In genomic region chr6:63644668-63645326, GRCh38 we compare ENCODE assay signal across 13 cellular contexts. TPM values are rescaled to one million over a fixed set of nuclear protein-coding genes. Genes with fewer than 3 reads are reported as not detected.
A peak's percentile ranks its signal among the peaks of the same experiment; 100 is the strongest.
DNase-seq lines count a peak whose midpoint lies in the region; ATAC-seq, FAIRE-seq and TF ChIP-seq lines count a peak whose summit lies in the region.
"Had no signal": no experiment of that assay in that cellular context is flagged by ENCODE, and none has a peak within 500 bp of the region (broad histone marks: within the 10 kb centered on the region; RNA-seq: fewer than 3 reads in every experiment).

No MANE protein-coding gene starts in this region.

- TF ChIP-seq RAD21 in K562 (CRISPR knock-in tag; conservative IDR thresholded peaks at IDR 0.05 in 1 of 2, IDR thresholded peaks at IDR 0.05 in 1 of 2) (no peak), HepG2 (CRISPR knock-in tag; IDR thresholded peaks at IDR 0.05) (no peak)

- H3K9me3 ChIP-seq in K562 (replicated peaks; ENCODE audit: control insufficient read depth, insufficient read depth, low read depth, low read length): no peaks in the 10 kb centered on the region
- no peaks in the 10 kb centered on the region for H3K9me3 ChIP-seq in HepG2 (ENCODE audit: low read length)
- H3K9me3 ChIP-seq: neutrophil, thoracic aorta had no signal

- H3K9ac ChIP-seq in K562 (ENCODE audit: insufficient read depth in 1 of 2, low read depth in 2 of 2, low read length in 2 of 2): no peak overlapping the region
- no peak overlapping the region for H3K9ac ChIP-seq in HepG2 (ENCODE audit: insufficient read depth, low read depth, low read length)

- H3K27me3 ChIP-seq in K562 (ENCODE audit: control insufficient read depth in 2 of 2, insufficient read depth in 2 of 2, low read length in 2 of 2) (no peaks in the 10 kb centered on the region), HepG2 (ENCODE audit: control insufficient read depth in 1 of 2, insufficient read depth in 2 of 2, low read length in 2 of 2) (no peaks in the 10 kb centered on the region)
- H3K27me3 ChIP-seq: neutrophil had no signal

- BruUV-seq in K562 (replicated peaks; lab: Mats Ljungman, UMichigan) (no TSS peak), HepG2 (replicated peaks; lab: Mats Ljungman, UMichigan) (no TSS peak)

- no peaks in the 10 kb centered on the region for H3K9me1 ChIP-seq in K562 (ENCODE audit: control insufficient read depth, insufficient read depth, low read length)

- TF ChIP-seq CTCF in K562 (IDR thresholded peaks at IDR 0.05 in 2 of 3, conservative IDR thresholded peaks at IDR 0.05 in 1 of 3; ENCODE audit: insufficient read depth in 2 of 3, low read depth in 1 of 3, low read length in 3 of 3): no peak
- TF ChIP-seq CTCF in HepG2 (CRISPR knock-in tag; IDR thresholded peaks at IDR 0.05): no peak

- 83% methylated on average over 9 of the region's 11 CpGs for WGBS in K562 (ENCODE audit: insufficient coverage, low coverage, missing lambda C conversion rate)
- WGBS in HepG2 (ENCODE audit: low lambda C conversion rate): 96% methylated on average over 11 of the region's 11 CpGs

- POLR2A ChIA-PET in K562 (lab: Yijun Ruan, JAX) (interaction anchor here (1.3 to 2.3 kb wide), 2 partner anchors 9 to 11 kb away, joined by 3 to 13 read pairs; partner anchors contain the start of gene PHF3), HepG2 (lab: Yijun Ruan, JAX) (interaction anchor here (1.1 kb wide), 1 partner anchor 9 kb away, joined by 5 read pairs; the partner anchor contains the start of gene PHF3)

- H3K4me3 ChIP-seq in K562: no peak overlapping the region
- H3K4me3 ChIP-seq in HepG2 (replicated peaks in 1 of 3; ENCODE audit: insufficient read depth in 1 of 3, low read depth in 2 of 3, low read length in 3 of 3): no peak overlapping the region
- H3K4me3 ChIP-seq: thoracic aorta had no signal

- ATAC-seq in K562 (peak; percentile 11; the same call in 2 of the 3 replicates), HepG2 (peak; percentile 41; the same call in 2 of the 3 replicates)

- no peak for TF ChIP-seq POLR2A in K562 (conservative IDR thresholded peaks at IDR 0.05)
- TF ChIP-seq POLR2A in HepG2 (IDR thresholded peaks at IDR 0.05; ENCODE audit: insufficient read depth in 1 of 2, low read depth in 2 of 2, low read length in 2 of 2): no peak

- H3K4me1 ChIP-seq in K562 (replicated peaks in 1 of 2; ENCODE audit: control insufficient read depth in 2 of 2, insufficient read depth in 2 of 2, low read length in 2 of 2) (peaks cover 0 to 8% of the 10 kb centered on the region in 2 experiments; a peak in 2 of 5 replicates), HepG2 (ENCODE audit: insufficient read depth, low read length) (peaks cover 64% of the 10 kb centered on the region)

- no peak for FAIRE-seq in K562 (lab: Jason Lieb, UNC)
- no peak for FAIRE-seq in HepG2 (lab: Jason Lieb, UNC)
- FAIRE-seq: GM19239 had no signal

- CTCF ChIA-PET in K562 (lab: Yijun Ruan, JAX; ENCODE audit: low intra/inter-chr PET ratio) (no interaction called here), HepG2 (lab: Yijun Ruan, JAX; ENCODE audit: low intra/inter-chr PET ratio, low total read pairs) (no interaction called here)

- TF ChIP-seq EP300 in K562 (IDR thresholded peaks at IDR 0.05; ENCODE audit: low read length): no peak
- no peak for TF ChIP-seq EP300 in HepG2 (IDR thresholded peaks at IDR 0.05; ENCODE audit: low read depth in 2 of 2, low read length in 2 of 2)
- no peak for TF ChIP-seq EP300 in HepG2 (CRISPR knock-in tag; IDR thresholded peaks at IDR 0.05; ENCODE audit: borderline replicate concordance)

- H3K36me3 ChIP-seq in K562 (ENCODE audit: control insufficient read depth, insufficient read depth, low read length) (peaks cover 33% of the 10 kb centered on the region), HepG2 (replicated peaks in 1 of 2; ENCODE audit: control insufficient read depth in 1 of 2, insufficient read depth in 2 of 2, low read length in 2 of 2) (peaks cover 4 to 19% of the 10 kb centered on the region in 2 experiments)
- H3K36me3 ChIP-seq: neutrophil, thoracic aorta had no signal

- intact Hi-C loops in K562 (cut with micrococcal nuclease): no loop called here
- intact Hi-C loops in HepG2 (cut with micrococcal nuclease; ENCODE audit: unreplicated experiment): no loop called here

- no peak overlapping the region for H3K27ac ChIP-seq in K562 (ENCODE audit: extremely low read depth, low read depth, low read length)
- no peak overlapping the region for H3K27ac ChIP-seq in HepG2 (ENCODE audit: extremely low read length, insufficient read depth, low read length)
- H3K27ac ChIP-seq: thoracic aorta had no signal

- H3K79me2 ChIP-seq in K562 (ENCODE audit: control insufficient read depth, insufficient read depth, low read length) (peaks cover 99% of the 10 kb centered on the region), HepG2 (ENCODE audit: insufficient read depth, low read length) (peaks cover 100% of the 10 kb centered on the region)

- H4K20me1 ChIP-seq in K562 (replicated peaks; ENCODE audit: control insufficient read depth, insufficient read depth, low read length): peaks cover 7% of the 10 kb centered on the region
- peaks cover 88% of the 10 kb centered on the region for H4K20me1 ChIP-seq in HepG2 (ENCODE audit: insufficient read depth, low read length)

- H3K4me2 ChIP-seq in K562 (ENCODE audit: insufficient read depth, low read length) (no peak overlapping the region), HepG2 (ENCODE audit: low read depth, low read length) (no peak overlapping the region)

- peak; percentile 27 for DNase-seq in A172 (ENCODE audit: low spot score)
- DNase-seq in HK-2 (ENCODE audit: unreplicated experiment): peak; percentile 35
- DNase-seq in K562 (ENCODE audit: extremely low read depth in 1 of 4, low spot score in 3 of 4): no peak
- no peak for DNase-seq in HepG2 (ENCODE audit: low spot score)
- no peak for DNase-seq in GM19238 (ENCODE audit: insufficient read length, low spot score)
- DNase-seq in activated CD8-positive, alpha-beta memory T cell treated with anti-CD3 and anti-CD28 coated beads, Interleukin-2, amount 50 U/mL, for 4 hours: no peak
- DNase-seq in activated CD8-positive, alpha-beta memory T cell treated with anti-CD3 and anti-CD28 coated beads for 24 hours: no peak
- no peak for DNase-seq in MV-4-11 (lab: John Stamatoyannopoulos, UW)
- DNase-seq: SIG-M5; stimulated activated CD4-positive, alpha-beta T cell treated with anti-CD3 and anti-CD28 coated beads, Interleukin-4, amount 100 ng/mL, for 24 hours had no signal

- in situ Hi-C loops in K562 (cut with MboI) (no loop called here), HepG2 (cut with HindIII; ENCODE audit: extremely low pct_ligation_motif_present, low pct_unique_long_range_greater_than_20kb) (no loop called here)

- H2AFZ ChIP-seq in K562 (ENCODE audit: low read depth, low read length) (no peak overlapping the region), HepG2 (ENCODE audit: low read length) (no peak overlapping the region)

TF ChIP-seq in K562, 482 proteins besides CTCF, POLR2A, EP300 and RAD21 (continues in another document):
- no peak for TF ChIP-seq ARHGAP35 (IDR thresholded peaks at IDR 0.05; ENCODE audit: partially characterized antibody)

TF ChIP-seq in HepG2, 621 proteins besides CTCF, POLR2A, EP300 and RAD21 (continues in another document):
- TF ChIP-seq MLLT10 (CRISPR knock-in tag; IDR thresholded peaks at IDR 0.05): no peak

RNA-seq across cellular contexts. Expression of gene PHF3, which starts 9.2 kb away (rescaled TPM):
- total RNA-seq in A172 (2014; rRNA removed; shearing (Covaris generic)): 33.0 and 41.9 TPM in 2 replicates
- 21.5 and 99.1 TPM in 2 replicates for total RNA-seq in K562 (2011; cell fraction: chromatin; rRNA removed; ENCODE audit: low replicate concordance)
- 30.0 and 37.5 TPM in 2 replicates for total RNA-seq in K562 (2011; cell fraction: nucleolus; rRNA removed)
- 61.8 and 108 TPM in 2 replicates for total RNA-seq in K562 (2011; cell fraction: nucleoplasm; rRNA removed)
- total RNA-seq in K562 (2014; rRNA removed) (37.4 and 44.0 TPM in 2 replicates), K562 (2014; rRNA removed; fragmentation: Illumina TruSeq; extraction: Trizol) (49.3 and 58.9 TPM in 2 replicates), K562 (2015; rRNA removed; fragmentation: Illumina TruSeq; extraction: Trizol) (49.8 and 51.2 TPM in 2 replicates), K562 (2021) (32.8 and 35.6 TPM in 2 replicates), HepG2 (2016; rRNA removed; fragmentation: Illumina TruSeq; extraction: Trizol) (70.4 and 96.2 TPM in 2 replicates)
- polyA plus RNA-seq in K562 (2011; rRNA removed) (21.8 and 28.5 TPM in 2 replicates), K562 (2014; fragmentation: Illumina TruSeq; extraction: Trizol) (27.1 and 30.9 TPM in 2 replicates), K562 (2014; fragmentation: Nextera tagmentation; extraction: Ambion mirVana) (1 to 10 TPM; 8.1 to 8.6 TPM), K562 (2014; rRNA removed) (16.7 and 21.6 TPM in 2 replicates), HepG2 (2011; rRNA removed) (14.9 and 19.8 TPM in 2 replicates)
- 5.0 and 8.2 TPM in 2 replicates for polyA plus RNA-seq in K562 (2011; cell fraction: cytosol; rRNA removed)
- 23.1 and 24.4 TPM in 2 replicates for polyA plus RNA-seq in K562 (2011; cell fraction: nucleus; rRNA removed)
- 18.3 and 19.4 TPM in 2 replicates for polyA plus RNA-seq in K562 (2012)
- polyA minus RNA-seq in K562 (2011; rRNA and poly(A)+ RNA removed): 73.5 and 98.2 TPM in 2 replicates
- 28.0 and 30.5 TPM in 2 replicates for polyA minus RNA-seq in K562 (2011; cell fraction: cytosol; rRNA and poly(A)+ RNA removed)
- 45.8 and 84.0 TPM in 2 replicates for polyA minus RNA-seq in K562 (2011; cell fraction: nucleus; rRNA and poly(A)+ RNA removed)
- 12.4 and 15.1 TPM in 2 replicates for total RNA-seq in HepG2 (2016; cell fraction: cytosol; rRNA removed; fragmentation: Illumina TruSeq; extraction: Trizol; ENCODE audit: low read depth)
- total RNA-seq in HepG2 (2016; cell fraction: insoluble cytoplasmic fraction; rRNA removed; fragmentation: Illumina TruSeq; extraction: Trizol): 65.9 and 83.2 TPM in 2 replicates
- 28.6 and 32.3 TPM in 2 replicates for total RNA-seq in HepG2 (2016; cell fraction: membrane; rRNA removed; fragmentation: Illumina TruSeq; extraction: Trizol)
- 158 and 181 TPM in 2 replicates for total RNA-seq in HepG2 (2016; cell fraction: nucleus; rRNA removed; fragmentation: Illumina TruSeq; extraction: Trizol)
- 8.2 and 12.4 TPM in 2 replicates for polyA plus RNA-seq in HepG2 (2011; cell fraction: cytosol; rRNA removed)
- 16.7 and 17.3 TPM in 2 replicates for polyA plus RNA-seq in HepG2 (2011; cell fraction: nucleus; rRNA removed)
- 34.1 and 42.7 TPM in 2 replicates for polyA plus RNA-seq in HepG2 (2012)
- 0.59 and 0.80 TPM in 2 replicates for polyA plus RNA-seq in HepG2 (2016; cell fraction: cytosol; fragmentation: Illumina TruSeq; extraction: Trizol; ENCODE audit: low read depth)
- polyA plus RNA-seq in HepG2 (2016; cell fraction: insoluble cytoplasmic fraction; fragmentation: Illumina TruSeq; extraction: Trizol; ENCODE audit: low read depth): 38.7 and 39.9 TPM in 2 replicates
- polyA plus RNA-seq in HepG2 (2016; cell fraction: membrane; fragmentation: Illumina TruSeq; extraction: Trizol; ENCODE audit: low read depth): 2.3 and 2.9 TPM in 2 replicates
- polyA plus RNA-seq in HepG2 (2016; cell fraction: nucleus; fragmentation: Illumina TruSeq; extraction: Trizol; ENCODE audit: insufficient read depth, low read depth): 68.3 and 69.3 TPM in 2 replicates
- polyA minus RNA-seq in HepG2 (2011; rRNA and poly(A)+ RNA removed; ENCODE audit: low replicate concordance): 20.9 and 41.8 TPM in 2 replicates
- polyA minus RNA-seq in HepG2 (2011; cell fraction: cytosol; rRNA and poly(A)+ RNA removed): 57.3 and 65.6 TPM in 2 replicates
- 272 and 293 TPM in 2 replicates for polyA minus RNA-seq in HepG2 (2011; cell fraction: nucleus; rRNA and poly(A)+ RNA removed)

Comparison
In these comparisons a context has a peak if more than half of its experiments do, and no peak if none do; other contexts are left out.
1. DNase-seq: peak in A172 (single experiment) and HK-2 (single experiment); none in K562 (0 of 4), HepG2 (single experiment), GM19238 (single experiment), activated CD8-positive, alpha-beta memory T cell treated with anti-CD3 and anti-CD28 coated beads, Interleukin-2, amount 50 U/mL, for 4 hours (single experiment), activated CD8-positive, alpha-beta memory T cell treated with anti-CD3 and anti-CD28 coated beads for 24 hours (single experiment) and MV-4-11 (single experiment).